13 cellular contexts compared by ENCODE assay signal in the genomic region with DNA sequence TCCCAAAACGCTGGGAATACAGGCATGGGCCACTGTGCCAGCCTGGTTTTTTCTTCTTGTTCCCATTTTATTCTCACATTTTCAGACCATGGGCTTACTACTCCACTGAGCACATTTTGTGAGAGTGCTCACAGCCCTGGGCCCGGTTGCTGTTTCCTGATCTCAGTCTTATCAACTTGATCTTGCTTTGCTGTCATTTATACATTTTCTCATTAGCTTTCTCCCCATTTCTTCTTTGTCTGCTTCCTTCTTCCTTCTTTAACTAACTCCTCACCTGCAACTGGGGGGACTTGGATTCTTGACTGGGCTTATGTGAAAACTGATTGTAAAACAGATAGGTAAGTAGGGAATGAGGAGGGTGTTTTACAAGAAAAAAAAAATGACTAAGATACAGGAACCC.
DNase-seq lines count a peak whose midpoint lies in the region; TF ChIP-seq lines count a peak whose summit lies in the region.
"Had no signal": no experiment of that assay in that cellular context is flagged by ENCODE, and none has a peak within 500 bp of the region (broad histone marks: within the 10 kb centered on the region; RNA-seq: fewer than 3 reads in every experiment).

No MANE protein-coding gene starts in this region.

- no peak overlapping the region for H3K4me3 Mint-ChIP-seq in CD4-positive, alpha-beta memory T cell
- H3K4me3 Mint-ChIP-seq in CD8-positive, alpha-beta memory T cell: peak overlapping the region in 1 of 7 donors; percentile 3
- H3K4me3 Mint-ChIP-seq: neural crest cell had no signal

- no peaks in the 10 kb centered on the region for H3K9me3 Mint-ChIP-seq in CD4-positive, alpha-beta memory T cell
- H3K9me3 Mint-ChIP-seq in CD8-positive, alpha-beta memory T cell: no peaks in the 10 kb centered on the region
- H3K9me3 Mint-ChIP-seq: neural crest cell had no signal

- H3K4me1 ChIP-seq in CD4-positive, alpha-beta memory T cell (ENCODE audit: insufficient read depth, low read length): peaks cover 62% of the 10 kb centered on the region
- H3K4me1 ChIP-seq in PC-9 (replicated peaks; ENCODE audit: insufficient read depth) (peaks cover 73% of the 10 kb centered on the region), neutrophil (ENCODE audit: control insufficient read depth in 1 of 2, insufficient read depth in 1 of 2, low read depth in 1 of 2, low read length in 1 of 2) (peaks cover 0 to 5% of the 10 kb centered on the region in 2 experiments)
- peaks cover 60% of the 10 kb centered on the region for H3K4me1 ChIP-seq in CD8-positive, alpha-beta memory T cell (ENCODE audit: insufficient read depth, low read length)

- no peak for TF ChIP-seq CTCF in PC-9 (conservative IDR thresholded peaks at IDR 0.05)
- no peak for TF ChIP-seq CTCF in neutrophil (IDR thresholded peaks at IDR 0.05)
- TF ChIP-seq CTCF in GM13977 (IDR thresholded peaks at IDR 0.05; ENCODE audit: extremely low read depth, insufficient read depth, missing control alignments): no peak

- no peaks in the 10 kb centered on the region for H3K36me3 Mint-ChIP-seq in CD4-positive, alpha-beta memory T cell
- no peaks in the 10 kb centered on the region for H3K36me3 Mint-ChIP-seq in CD8-positive, alpha-beta memory T cell

- peak; percentile 32 to 48 (median 43) for DNase-seq in CD4-positive, alpha-beta memory T cell
- DNase-seq in PC-9 (peak; percentile 20 to 89), NK-92 (lab: John Stamatoyannopoulos, UW; ENCODE audit: unreplicated experiment) (no peak), GM13977 (ENCODE audit: low spot score) (no peak), COLO829 (ENCODE audit: low spot score) (no peak)
- peak; percentile 30 for DNase-seq in central memory CD4-positive, alpha-beta T cell
- DNase-seq in CD8-positive, alpha-beta memory T cell: no peak
- DNase-seq: NCI-H345, Right ventricle myocardium superior, thyroid gland had no signal

- no peak overlapping the region for H3K27ac Mint-ChIP-seq in CD4-positive, alpha-beta memory T cell
- H3K27ac Mint-ChIP-seq in CD8-positive, alpha-beta memory T cell: no peak overlapping the region

- no peaks in the 10 kb centered on the region for H3K27me3 Mint-ChIP-seq in CD4-positive, alpha-beta memory T cell
- H3K27me3 Mint-ChIP-seq in CD8-positive, alpha-beta memory T cell: peaks cover 1 to 4% of the 10 kb centered on the region in 2 donors

- H3K79me2 ChIP-seq in PC-9 (ENCODE audit: low read depth): no peaks in the 10 kb centered on the region

- no peaks in the 10 kb centered on the region for H3K36me3 ChIP-seq in CD4-positive, alpha-beta memory T cell (ENCODE audit: insufficient read depth, low read length)
- no peaks in the 10 kb centered on the region for H3K36me3 ChIP-seq in PC-9 (ENCODE audit: low read depth)
- H3K36me3 ChIP-seq in neutrophil: peaks cover 71% of the 10 kb centered on the region
- no peaks in the 10 kb centered on the region for H3K36me3 ChIP-seq in CD8-positive, alpha-beta memory T cell (ENCODE audit: insufficient read depth, low read length)
- H3K36me3 ChIP-seq: HAP-1, thyroid gland had no signal

- POLR2A ChIA-PET in CD4-positive, alpha-beta memory T cell (lab: Charles Lee; ENCODE audit: partially characterized antibody): interaction anchor here (0.7 to 4.4 kb wide), 9 partner anchors 8 to 1611 kb away, joined by 3 to 41 read pairs (median 9); a partner anchor contains a TSS
- POLR2A ChIA-PET in PC-9 (lab: Charles Lee; ENCODE audit: unreplicated experiment): interaction anchor here (0.7 to 0.9 kb wide), 3 partner anchors 27 to 281 kb away, joined by 3 to 14 read pairs (median 10); no protein-coding TSS in a partner anchor
- POLR2A ChIA-PET in CD8-positive, alpha-beta memory T cell (lab: Charles Lee): interaction anchor here (0.7 to 1.4 kb wide), 2 partner anchors 18 to 1257 kb away, joined by 3 to 8 read pairs; a partner anchor contains a TSS

- no TSS peak for BruUV-seq in PC-9 (replicated peaks; lab: Mats Ljungman, UMichigan)

- H2AFZ ChIP-seq in PC-9: peak overlapping the region; percentile 18; the same call in 1 of the 2 replicates

- in situ Hi-C loops in GM13977 (cut with MboI; ENCODE audit: low pct_unique_long_range_greater_than_20kb, low sequenced_read_pairs, unreplicated experiment): no loop called here

- no peaks in the 10 kb centered on the region for H4K20me1 ChIP-seq in PC-9 (ENCODE audit: insufficient read depth)

- peaks cover 56% of the 10 kb centered on the region for H3F3A ChIP-seq in PC-9 (ENCODE audit: insufficient read depth, low read depth)

- H3K4me2 ChIP-seq in PC-9: peak overlapping the region; percentile 69

- no peaks in the 10 kb centered on the region for H3K27me3 ChIP-seq in CD4-positive, alpha-beta memory T cell (ENCODE audit: insufficient read depth, low read length)
- H3K27me3 ChIP-seq in PC-9 (ENCODE audit: insufficient read depth, low read depth): no peaks in the 10 kb centered on the region
- no peaks in the 10 kb centered on the region for H3K27me3 ChIP-seq in neutrophil
- no peaks in the 10 kb centered on the region for H3K27me3 ChIP-seq in CD8-positive, alpha-beta memory T cell (ENCODE audit: insufficient read depth, low read length, poor library complexity, severe bottlenecking)
- H3K27me3 ChIP-seq: thyroid gland had no signal

- CTCF ChIA-PET in CD4-positive, alpha-beta memory T cell (lab: Charles Lee; ENCODE audit: partially characterized antibody): interaction anchor here (1.0 to 8.2 kb wide), 3 partner anchors 13 to 139 kb away, joined by 4 to 119 read pairs (median 5); no protein-coding TSS in a partner anchor
- CTCF ChIA-PET in PC-9 (lab: Charles Lee): interaction anchor here (0.7 to 0.8 kb wide), 2 partner anchors 29 to 142 kb away, joined by 5 to 10 read pairs; no protein-coding TSS in a partner anchor
- CTCF ChIA-PET in CD8-positive, alpha-beta memory T cell (lab: Charles Lee): interaction anchor here (0.7 to 1.5 kb wide), 3 partner anchors 9 to 160 kb away, joined by 3 to 10 read pairs (median 5); no protein-coding TSS in a partner anchor

- H3K4me1 Mint-ChIP-seq in CD4-positive, alpha-beta memory T cell: peaks cover 17 to 47% (median 26%) of the 10 kb centered on the region in 4 donors
- peaks cover 6 to 30% (median 13%) of the 10 kb centered on the region in 3 donors for H3K4me1 Mint-ChIP-seq in CD8-positive, alpha-beta memory T cell

- no peaks in the 10 kb centered on the region for H3K9me3 ChIP-seq in CD4-positive, alpha-beta memory T cell (ENCODE audit: control insufficient read depth in 1 of 2, low read length in 2 of 2)
- H3K9me3 ChIP-seq in PC-9 (ENCODE audit: insufficient read depth, low read depth) (no peaks in the 10 kb centered on the region), neutrophil (no peaks in the 10 kb centered on the region)
- H3K9me3 ChIP-seq in CD8-positive, alpha-beta memory T cell (ENCODE audit: low read length): no peaks in the 10 kb centered on the region
- H3K9me3 ChIP-seq: HAP-1, thyroid gland had no signal

- peak overlapping the region in 1 of 2 donors; percentile 14 for H3K4me3 ChIP-seq in CD4-positive, alpha-beta memory T cell (ENCODE audit: low read length in 2 of 2)
- peak overlapping the region; percentile 19; the same call in 1 of the 2 replicates for H3K4me3 ChIP-seq in PC-9
- H3K4me3 ChIP-seq in neutrophil (ENCODE audit: low read depth in 1 of 2, low read length in 1 of 2): no peak overlapping the region
- H3K4me3 ChIP-seq in CD8-positive, alpha-beta memory T cell (ENCODE audit: low read length): no peak overlapping the region
- H3K4me3 ChIP-seq: HAP-1, thyroid gland had no signal

- no peaks in the 10 kb centered on the region for H3K9me2 ChIP-seq in PC-9 (ENCODE audit: insufficient read depth)

- intact Hi-C loops in CD4-positive, alpha-beta memory T cell (cut with micrococcal nuclease): loop anchor here (1.0 to 2.0 kb wide), 3 partner anchors 8 to 18 kb away; no protein-coding TSS in a partner anchor
- intact Hi-C loops in PC-9 (cut with micrococcal nuclease; ENCODE audit: unreplicated experiment): loop anchor here (1.0 to 5.0 kb wide), 3 partner anchors 19 to 49 kb away; no protein-coding TSS in a partner anchor

- H3K27ac ChIP-seq in CD4-positive, alpha-beta memory T cell (ENCODE audit: low read depth, low read length): peak overlapping the region; percentile 55
- H3K27ac ChIP-seq in PC-9 (peak overlapping the region; percentile 96), neutrophil (peak overlapping the region; percentile 18)
- no peak overlapping the region for H3K27ac ChIP-seq in CD8-positive, alpha-beta memory T cell (ENCODE audit: low read depth, low read length)

Comparison
In these comparisons a context has a peak if more than half of its experiments do, and no peak if none do; other contexts are left out.
1. DNase-seq: peak in CD4-positive, alpha-beta memory T cell (5 of 5), PC-9 (2 of 2) and central memory CD4-positive, alpha-beta T cell (single experiment); none in NK-92 (single experiment), CD8-positive, alpha-beta memory T cell (0 of 5), GM13977 (single experiment) and COLO829 (single experiment).